ENCODE assay signal across 9 cellular contexts in genomic region chr12:116525418-116526001, GRCh38. TPM values are rescaled to one million over a fixed set of nuclear protein-coding genes. Genes with fewer than 3 reads are reported as not detected.
DNase-seq lines count a peak whose midpoint lies in the region; ATAC-seq and TF ChIP-seq lines count a peak whose summit lies in the region.
"Had no signal": no experiment of that assay in that cellular context is flagged by ENCODE, and none has a peak within 500 bp of the region (broad histone marks: within the 10 kb centered on the region; RNA-seq: fewer than 3 reads in every experiment).

No MANE protein-coding gene starts in this region.

- no peaks in the 10 kb centered on the region for H3K36me3 Mint-ChIP-seq in T-helper 2 cell treated with Interferon-gamma antibody and Interleukin-4, amounts not matched to agents 5 μg/mL and 100 μg/mL, for 36 hours (ENCODE audit: low read depth)

- no peak for TF ChIP-seq POLR2A in transverse colon (IDR thresholded peaks at IDR 0.05)

- no peaks in the 10 kb centered on the region for H3K9me3 Mint-ChIP-seq in T-helper 2 cell treated with Interferon-gamma antibody and Interleukin-4, amounts not matched to agents 5 μg/mL and 100 μg/mL, for 36 hours

- in situ Hi-C loops in transverse colon (cut with MboI; ENCODE audit: low pct_ligation_motif_present in 1 of 4, low pct_unique_long_range_greater_than_20kb in 1 of 4, low sequenced_read_pairs in 3 of 4) = no loop called here

- no peak overlapping the region for H3K27ac Mint-ChIP-seq in T-helper 2 cell treated with Interferon-gamma antibody and Interleukin-4, amounts not matched to agents 5 μg/mL and 100 μg/mL, for 36 hours

- H3K4me1 ChIP-seq in HUES6 (ENCODE audit: control insufficient read depth, insufficient read depth, low read length) (peaks cover 27% of the 10 kb centered on the region), transverse colon (peaks cover 4 to 33% (median 13%) of the 10 kb centered on the region in 4 donors)

- intact Hi-C loops in transverse colon (cut with DNase I; ENCODE audit: low total_unique reads) = loop anchor here (5.0 kb wide), 1 partner anchor 68 kb away; no protein-coding TSS in a partner anchor

- peak overlapping the region; percentile 67 for H3K9ac ChIP-seq in HUES6 (ENCODE audit: low read length)

- H3K27me3 Mint-ChIP-seq in T-helper 2 cell treated with Interferon-gamma antibody and Interleukin-4, amounts not matched to agents 5 μg/mL and 100 μg/mL, for 36 hours (ENCODE audit: low read depth) = peaks cover 26% of the 10 kb centered on the region

- DNase-seq in choroid plexus epithelial cell (ENCODE audit: low read depth) = peak; percentile 81
- peak; percentile 38 to 73 for DNase-seq in lung microvascular endothelial cell (ENCODE audit: low read depth in 2 of 2)
- peak; percentile 45 for DNase-seq in transverse colon
- DNase-seq in T-helper 2 cell treated with Interferon-gamma antibody and Interleukin-4, amounts not matched to agents 5 μg/mL and 100 μg/mL, for 36 hours (ENCODE audit: low spot score) = no peak
- DNase-seq in NCI-H2196 (lab: John Stamatoyannopoulos, UW; ENCODE audit: unreplicated experiment) = no peak
- DNase-seq: OCI-M1 had no signal

- peaks cover 8% of the 10 kb centered on the region for H3K4me1 Mint-ChIP-seq in T-helper 2 cell treated with Interferon-gamma antibody and Interleukin-4, amounts not matched to agents 5 μg/mL and 100 μg/mL, for 36 hours (ENCODE audit: low read depth)

- H3K9me3 ChIP-seq in HUES6 (ENCODE audit: control insufficient read depth, insufficient read depth, low read depth, low read length) (no peaks in the 10 kb centered on the region), transverse colon (no peaks in the 10 kb centered on the region)

- 27 to 35% methylated on average over 13 to 15 of the region's 15 CpGs for WGBS in transverse colon (ENCODE audit: low coverage in 1 of 2), 2 donors

- TF ChIP-seq CTCF in choroid plexus epithelial cell (conservative IDR thresholded peaks at IDR 0.05; ENCODE audit: low read depth, low read length) (no peak), transverse colon (IDR thresholded peaks at IDR 0.05) (no peak)

- H3K36me3 ChIP-seq in HUES6 (ENCODE audit: control insufficient read depth, insufficient read depth, low read length) (no peaks in the 10 kb centered on the region), transverse colon (no peaks in the 10 kb centered on the region)

- H3K4me3 ChIP-seq in HUES6 (ENCODE audit: low read depth, low read length) (peak overlapping the region; percentile 30), choroid plexus epithelial cell (ENCODE audit: low read depth, low read length) (peak overlapping the region; percentile 12), transverse colon (no peak overlapping the region)

- no peak overlapping the region for H3K4me3 Mint-ChIP-seq in T-helper 2 cell treated with Interferon-gamma antibody and Interleukin-4, amounts not matched to agents 5 μg/mL and 100 μg/mL, for 36 hours

- H3K27me3 ChIP-seq in HUES6 (ENCODE audit: control insufficient read depth, insufficient read depth, low read length) (no peaks in the 10 kb centered on the region), transverse colon (no peaks in the 10 kb centered on the region)

- TF ChIP-seq EP300 in transverse colon (IDR thresholded peaks at IDR 0.05; ENCODE audit: low read depth) = no peak

- ATAC-seq in HG03342 (IDR thresholded peaks at IDR 0.05; ENCODE audit: unreplicated experiment) (no peak), GM18907 (IDR thresholded peaks at IDR 0.05; ENCODE audit: unreplicated experiment) (no peak)

- H3K27ac ChIP-seq in HUES6 (ENCODE audit: low read depth, low read length) (peak overlapping the region; percentile 68; the same call in 1 of the 2 replicates), transverse colon (peak overlapping the region; percentile 72 to 81 (median 76))

RNA-seq across cellular contexts. Expression of gene MAP1LC3B2, which starts 33.7 kb away (rescaled TPM):
- total RNA-seq in lung microvascular endothelial cell (0.40 and 0.65 TPM in 2 replicates), transverse colon (1 to 10 TPM in 2 of 4 donors, not detected in 2; 1.1 to 2.5 TPM)

Comparison
In these comparisons a context has a peak if more than half of its experiments do, and no peak if none do; other contexts are left out.
1. H3K4me3 ChIP-seq: peak in HUES6 (single experiment) and choroid plexus epithelial cell (single experiment); none in transverse colon (0 of 4).
2. DNase-seq: peak in choroid plexus epithelial cell (single experiment), lung microvascular endothelial cell (2 of 2) and transverse colon (single experiment); none in T-helper 2 cell treated with Interferon-gamma antibody and Interleukin-4, amounts not matched to agents 5 μg/mL and 100 μg/mL, for 36 hours (single experiment) and NCI-H2196 (single experiment).